In the genomic region with DNA sequence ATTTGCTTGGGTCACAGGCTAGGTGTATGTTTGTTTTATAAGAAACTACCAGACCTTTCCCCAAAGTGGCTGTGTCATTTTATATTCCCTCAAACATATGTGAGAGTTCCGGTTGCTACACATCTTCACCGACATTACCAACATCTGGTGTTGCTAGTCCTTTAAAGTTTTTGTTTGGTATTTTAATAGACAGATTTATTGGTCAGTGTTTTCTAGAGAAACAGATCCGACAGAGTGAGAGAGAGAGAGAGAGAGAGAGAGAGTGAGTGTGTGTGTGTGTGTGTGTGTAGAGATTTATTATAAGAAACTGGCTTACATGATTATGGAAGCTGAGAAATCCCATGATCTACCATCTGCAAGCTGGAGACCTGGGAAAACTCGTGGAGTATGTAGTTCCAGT, we compare ENCODE assay signal across 1 cellular context.
TF ChIP-seq lines count a peak whose summit lies in the region.

No MANE protein-coding gene starts in this region.

TF ChIP-seq in IMR-90, 13 proteins besides CTCF, POLR2A, EP300 and RAD21:
- TF ChIP-seq, protein P1, sequence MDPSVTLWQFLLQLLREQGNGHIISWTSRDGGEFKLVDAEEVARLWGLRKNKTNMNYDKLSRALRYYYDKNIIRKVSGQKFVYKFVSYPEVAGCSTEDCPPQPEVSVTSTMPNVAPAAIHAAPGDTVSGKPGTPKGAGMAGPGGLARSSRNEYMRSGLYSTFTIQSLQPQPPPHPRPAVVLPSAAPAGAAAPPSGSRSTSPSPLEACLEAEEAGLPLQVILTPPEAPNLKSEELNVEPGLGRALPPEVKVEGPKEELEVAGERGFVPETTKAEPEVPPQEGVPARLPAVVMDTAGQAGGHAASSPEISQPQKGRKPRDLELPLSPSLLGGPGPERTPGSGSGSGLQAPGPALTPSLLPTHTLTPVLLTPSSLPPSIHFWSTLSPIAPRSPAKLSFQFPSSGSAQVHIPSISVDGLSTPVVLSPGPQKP (IDR thresholded peaks at IDR 0.05; ENCODE audit: borderline replicate concordance, low read depth, low read length), result no peak
- TF ChIP-seq SMC3 (IDR thresholded peaks at IDR 0.05; ENCODE audit: low read depth, low read length) (no peak), FOS (IDR thresholded peaks at IDR 0.05; ENCODE audit: low read depth, low read length) (no peak), MXI1 (IDR thresholded peaks at IDR 0.05; ENCODE audit: borderline replicate concordance, low read depth, low read length) (no peak), CEBPB (IDR thresholded peaks at IDR 0.05; ENCODE audit: low read depth, low read length) (no peak), RCOR1 (IDR thresholded peaks at IDR 0.05; ENCODE audit: insufficient replicate concordance, low read length) (no peak)
